10 cellular contexts compared by ENCODE assay signal in genomic region chr1:229452956-229453801, GRCh38.
DNase-seq lines count a peak whose midpoint lies in the region; TF ChIP-seq lines count a peak whose summit lies in the region.
"Had no signal": no experiment of that assay in that cellular context is flagged by ENCODE, and none has a peak within 500 bp of the region (broad histone marks: within the 10 kb centered on the region; RNA-seq: fewer than 3 reads in every experiment).

No MANE protein-coding gene starts in this region.

- H3K36me3 ChIP-seq in HAP-1 (replicated peaks): peaks cover 65% of the 10 kb centered on the region

- peak; percentile 74 for TF ChIP-seq CTCF in choroid plexus epithelial cell (conservative IDR thresholded peaks at IDR 0.05; ENCODE audit: low read depth, low read length)
- TF ChIP-seq CTCF in retinal pigment epithelial cell (conservative IDR thresholded peaks at IDR 0.05; ENCODE audit: low read depth, low read length): peak; percentile 82

- DNase-seq in NCI-H2171 treated with DMSO at 0.1 percent for 48 hours (lab: John Stamatoyannopoulos, UW): peak; percentile 47
- no peak for DNase-seq in NCI-H2171 (lab: John Stamatoyannopoulos, UW)
- peak; percentile 10 for DNase-seq in NCI-H146 treated with DMSO at 0.1 percent for 48 hours (lab: John Stamatoyannopoulos, UW; ENCODE audit: unreplicated experiment)
- peak; percentile 68 for DNase-seq in choroid plexus epithelial cell (ENCODE audit: low read depth)
- DNase-seq in retinal pigment epithelial cell (ENCODE audit: low read depth): no peak
- DNase-seq in stimulated activated naive CD4-positive, alpha-beta T cell (lab: John Stamatoyannopoulos, UW): no peak
- no peak for DNase-seq in HAP-1 (ENCODE audit: low spot score in 2 of 2)
- no peak for DNase-seq in retina
- DNase-seq: CD4-positive, CD25-positive, alpha-beta regulatory T cell; effector CD8-positive, alpha-beta T cell had no signal

- in situ Hi-C loops in HAP-1 (cut with MboI; ENCODE audit: low sequenced_read_pairs): no loop called here

- H3K4me3 ChIP-seq in choroid plexus epithelial cell (ENCODE audit: low read depth, low read length) (no peak overlapping the region), retinal pigment epithelial cell (ENCODE audit: low read length) (no peak overlapping the region), HAP-1 (no peak overlapping the region)

- no peaks in the 10 kb centered on the region for H3K27me3 ChIP-seq in HAP-1 (ENCODE audit: low read depth)

- H3K9me3 ChIP-seq in HAP-1: no peaks in the 10 kb centered on the region

- H3K4me1 ChIP-seq in HAP-1: 0 out of 2 replicates have a peak, but pooled peaks cover 4% of the 10 kb centered on the region

Comparison
In these comparisons a context has a peak if more than half of its experiments do, and no peak if none do; other contexts are left out.
1. DNase-seq: peak in NCI-H2171 treated with DMSO at 0.1 percent for 48 hours (single experiment), NCI-H146 treated with DMSO at 0.1 percent for 48 hours (single experiment) and choroid plexus epithelial cell (single experiment); none in NCI-H2171 (single experiment), retinal pigment epithelial cell (single experiment), stimulated activated naive CD4-positive, alpha-beta T cell (0 of 6), HAP-1 (0 of 2) and retina (single experiment).